Comparison of ENCODE assay signal across 8 cellular contexts in genomic region chr16:68844211-68844564, GRCh38. TPM values are rescaled to one million over a fixed set of nuclear protein-coding genes. Genes with fewer than 3 reads are reported as not detected.
A peak's percentile ranks its signal among the peaks of the same experiment; 100 is the strongest.
DNase-seq lines count a peak whose midpoint lies in the region; ATAC-seq and TF ChIP-seq lines count a peak whose summit lies in the region.

No MANE protein-coding gene starts in this region.

- H3K9ac ChIP-seq in mesenchymal stem cell (ENCODE audit: low read length) = peak overlapping the region; percentile 92

- whole genome bisulfite sequencing in body of pancreas, 2 donors = 5 to 8% methylated on average over 6 of the region's 6 CpGs
- 6% methylated on average over 5 of the region's 6 CpGs for WGBS in mesenchymal stem cell

- intact Hi-C loops in body of pancreas (cut with DNase I) = loop anchor here (10.0 kb wide), 1 partner anchor 281 kb away; no protein-coding TSS in a partner anchor

- peak overlapping the region; percentile 87 for H3K4me2 ChIP-seq in mesenchymal stem cell (ENCODE audit: low read length, poor library complexity, severe bottlenecking)

- H2BK12ac ChIP-seq in mesenchymal stem cell (ENCODE audit: low read length in 2 of 2) = no peak overlapping the region

- no peaks in the 10 kb centered on the region for H3K36me3 ChIP-seq in body of pancreas (replicated peaks in 1 of 2; ENCODE audit: insufficient read depth in 1 of 2, low read depth in 2 of 2)
- H3K36me3 ChIP-seq in mesenchymal stem cell (ENCODE audit: control insufficient read depth in 1 of 2, insufficient read depth in 2 of 2, low read depth in 1 of 2, low read length in 2 of 2) = no peaks in the 10 kb centered on the region

- H3K23ac ChIP-seq in mesenchymal stem cell (ENCODE audit: low read length in 2 of 2) = no peak overlapping the region

- no peak overlapping the region for H3K14ac ChIP-seq in mesenchymal stem cell (ENCODE audit: low read length in 2 of 2)

- H2BK120ac ChIP-seq in mesenchymal stem cell (ENCODE audit: low read depth, low read length) = no peak overlapping the region

- no peak overlapping the region for H3K4ac ChIP-seq in mesenchymal stem cell (ENCODE audit: low read depth in 1 of 2, low read length in 2 of 2)

- DNase-seq in body of pancreas = no peak
- DNase-seq in mesenchymal stem cell = no peak
- no peak for DNase-seq in NCI-H146 (lab: John Stamatoyannopoulos, UW)

- TF ChIP-seq CTCF in 22Rv1 (IDR thresholded peaks at IDR 0.05) (no peak), body of pancreas (IDR thresholded peaks at IDR 0.05) (no peak)

- ATAC-seq in HG02678 (IDR thresholded peaks at IDR 0.05; ENCODE audit: unreplicated experiment) = peak; percentile 11
- no peak for ATAC-seq in body of pancreas
- ATAC-seq in GM21447 (IDR thresholded peaks at IDR 0.05; ENCODE audit: unreplicated experiment) = no peak
- no peak for ATAC-seq in GM18511 (IDR thresholded peaks at IDR 0.05; ENCODE audit: unreplicated experiment)
- no peak for ATAC-seq in HG02973 (IDR thresholded peaks at IDR 0.05; ENCODE audit: unreplicated experiment)

- H3K4me1 ChIP-seq in body of pancreas (peaks cover 8% of the 10 kb centered on the region), mesenchymal stem cell (ENCODE audit: control insufficient read depth, insufficient read depth, low read depth, low read length) (no peaks in the 10 kb centered on the region)

- H3K18ac ChIP-seq in mesenchymal stem cell (ENCODE audit: low read depth in 1 of 2, low read length in 2 of 2) = peak overlapping the region in 1 of 2 experiments; percentile 28

- H2BK5ac ChIP-seq in mesenchymal stem cell (ENCODE audit: low read depth, low read length, poor library complexity, severe bottlenecking) = no peak overlapping the region

- no peak overlapping the region for H2BK15ac ChIP-seq in mesenchymal stem cell (ENCODE audit: low read depth, poor library complexity, severe bottlenecking)

- H3K4me3 ChIP-seq in body of pancreas = peak overlapping the region; percentile 67 to 81
- peak overlapping the region; percentile 86 to 94 for H3K4me3 ChIP-seq in mesenchymal stem cell (ENCODE audit: insufficient read depth in 1 of 2, low read depth in 1 of 2, low read length in 2 of 2)

- H3K27me3 ChIP-seq in body of pancreas (no peaks in the 10 kb centered on the region), mesenchymal stem cell (ENCODE audit: control insufficient read depth in 1 of 2, insufficient read depth in 1 of 2, low read length in 2 of 2) (no peaks in the 10 kb centered on the region)

- no peak overlapping the region for H4K91ac ChIP-seq in mesenchymal stem cell (ENCODE audit: low read length)

- H4K8ac ChIP-seq in mesenchymal stem cell (ENCODE audit: low read length) = no peak overlapping the region

- peak overlapping the region; percentile 21 for H2AK5ac ChIP-seq in mesenchymal stem cell (ENCODE audit: low read length, severe bottlenecking)

- no peak overlapping the region for H2AFZ ChIP-seq in mesenchymal stem cell (ENCODE audit: low read depth, low read length)

- no peak for TF ChIP-seq POLR2A in body of pancreas (IDR thresholded peaks at IDR 0.05)

- no peaks in the 10 kb centered on the region for H3K9me3 ChIP-seq in body of pancreas
- no peaks in the 10 kb centered on the region for H3K9me3 ChIP-seq in mesenchymal stem cell (ENCODE audit: control insufficient read depth, low read length)

- peaks cover 13% of the 10 kb centered on the region for H3K79me1 ChIP-seq in mesenchymal stem cell (replicated peaks; ENCODE audit: low read length, poor library complexity, severe bottlenecking)

- H3K27ac ChIP-seq in 22Rv1 = peak overlapping the region; percentile 59
- peak overlapping the region in 3 of 4 donors; percentile 43 to 77 (median 71) for H3K27ac ChIP-seq in body of pancreas
- H3K27ac ChIP-seq in mesenchymal stem cell (ENCODE audit: low read length, poor library complexity, severe bottlenecking) = peak overlapping the region; percentile 82

RNA-seq across cellular contexts. Expression of gene TANGO6, which starts 0.9 kb away (rescaled TPM):
- total RNA-seq in body of pancreas = 10 to 100 TPM in 1 of 2 donors, 1 to 10 TPM in 1; 9.6 to 22.7 TPM
- polyA plus RNA-seq in mesenchymal stem cell (2013, experiment 1 of 2) = 4.0 TPM
- polyA plus RNA-seq in mesenchymal stem cell (2013, experiment 2 of 2) = 3.9 TPM
